In genomic region chr7:102836206-102836938, GRCh38 we compare ENCODE assay signal across 11 cellular contexts.
DNase-seq lines count a peak whose midpoint lies in the region; ATAC-seq, FAIRE-seq and TF ChIP-seq lines count a peak whose summit lies in the region.
"Had no signal": no experiment of that assay in that cellular context is flagged by ENCODE, and none has a peak within 500 bp of the region (broad histone marks: within the 10 kb centered on the region; RNA-seq: fewer than 3 reads in every experiment).

No MANE protein-coding gene starts in this region.

- H3K27me3 ChIP-seq in breast epithelium (no peaks in the 10 kb centered on the region), thoracic aorta (replicated peaks; ENCODE audit: insufficient read depth) (no peaks in the 10 kb centered on the region)
- H3K27me3 ChIP-seq: MG63, Peyer's patch had no signal

- H3K4me1 ChIP-seq in breast epithelium = no peaks in the 10 kb centered on the region
- H3K4me1 ChIP-seq in thoracic aorta (ENCODE audit: control insufficient read depth in 1 of 2, low read depth in 2 of 2) = peaks cover 9 to 14% of the 10 kb centered on the region in 2 donors
- H3K4me1 ChIP-seq: Peyer's patch had no signal

- peaks cover 6% of the 10 kb centered on the region for H3K36me3 Mint-ChIP-seq in MCF 10A (ENCODE audit: insufficient read depth, unreplicated experiment)
- peaks cover 7% of the 10 kb centered on the region for H3K36me3 Mint-ChIP-seq in activated T-helper 17 cell treated with anti-CD3 and anti-CD28 coated beads, Interleukin-2, amount 50 U/mL, for 72 hours (ENCODE audit: low read depth)

- peaks cover 17% of the 10 kb centered on the region for H3K4me1 Mint-ChIP-seq in MCF 10A (ENCODE audit: insufficient read depth, unreplicated experiment)
- peaks cover 5% of the 10 kb centered on the region for H3K4me1 Mint-ChIP-seq in activated T-helper 17 cell treated with anti-CD3 and anti-CD28 coated beads, Interleukin-2, amount 50 U/mL, for 72 hours

- ATAC-seq in activated T-helper 17 cell treated with anti-CD3 and anti-CD28 coated beads, Interleukin-2, amount 50 U/mL, for 72 hours (replicated peaks) = no peak
- ATAC-seq in thoracic aorta (ENCODE audit: insufficient number of reproducible peaks, low FRiP score, low read depth) = peak; percentile 65

- TF ChIP-seq CTCF in MCF 10A (IDR thresholded peaks at IDR 0.05; ENCODE audit: unreplicated experiment) (no peak), breast epithelium (IDR thresholded peaks at IDR 0.05) (no peak), thoracic aorta (IDR thresholded peaks at IDR 0.05) (no peak)

- H3K9me3 Mint-ChIP-seq in MCF 10A (ENCODE audit: unreplicated experiment) = no peaks in the 10 kb centered on the region
- H3K9me3 Mint-ChIP-seq in activated T-helper 17 cell treated with anti-CD3 and anti-CD28 coated beads, Interleukin-2, amount 50 U/mL, for 72 hours = no peaks in the 10 kb centered on the region

- no peaks in the 10 kb centered on the region for H3K36me3 ChIP-seq in breast epithelium
- no peaks in the 10 kb centered on the region for H3K36me3 ChIP-seq in thoracic aorta
- H3K36me3 ChIP-seq: MG63, Peyer's patch had no signal

- FAIRE-seq in GM12892 (lab: Jason Lieb, UNC) = no peak

- no peak overlapping the region for H3K27ac ChIP-seq in breast epithelium
- H3K27ac ChIP-seq in thoracic aorta = peak overlapping the region in 1 of 2 donors; percentile 27
- H3K27ac ChIP-seq: Peyer's patch had no signal

- no peaks in the 10 kb centered on the region for H3K27me3 Mint-ChIP-seq in MCF 10A (ENCODE audit: insufficient read depth, unreplicated experiment)
- no peaks in the 10 kb centered on the region for H3K27me3 Mint-ChIP-seq in activated T-helper 17 cell treated with anti-CD3 and anti-CD28 coated beads, Interleukin-2, amount 50 U/mL, for 72 hours

- no peak overlapping the region for H3K4me3 ChIP-seq in breast epithelium
- H3K4me3 ChIP-seq in thoracic aorta = no peak overlapping the region
- H3K4me3 ChIP-seq: MG63, Peyer's patch had no signal

- peak overlapping the region; percentile 4 for H3K27ac Mint-ChIP-seq in MCF 10A (ENCODE audit: low read depth, unreplicated experiment)
- peak overlapping the region; percentile 65 for H3K27ac Mint-ChIP-seq in activated T-helper 17 cell treated with anti-CD3 and anti-CD28 coated beads, Interleukin-2, amount 50 U/mL, for 72 hours

- no peak for TF ChIP-seq POLR2A in breast epithelium (IDR thresholded peaks at IDR 0.05)
- TF ChIP-seq POLR2A in GM12892 (IDR thresholded peaks at IDR 0.05; ENCODE audit: low read depth, low read length) = no peak

- H3K4me3 Mint-ChIP-seq in MCF 10A (ENCODE audit: unreplicated experiment) = no peak overlapping the region
- no peak overlapping the region for H3K4me3 Mint-ChIP-seq in activated T-helper 17 cell treated with anti-CD3 and anti-CD28 coated beads, Interleukin-2, amount 50 U/mL, for 72 hours

- intact Hi-C loops in MCF 10A (cut with micrococcal nuclease) = loop anchor here (5.0 kb wide), 1 partner anchor 36 kb away; no protein-coding TSS in a partner anchor
- intact Hi-C loops in breast epithelium (cut with DNase I; ENCODE audit: low total_unique reads) = no loop called here

- no peaks in the 10 kb centered on the region for H3K9me3 ChIP-seq in breast epithelium
- H3K9me3 ChIP-seq in thoracic aorta = no peaks in the 10 kb centered on the region
- H3K9me3 ChIP-seq: MG63, Peyer's patch had no signal

- DNase-seq in MCF 10A (ENCODE audit: unreplicated experiment) = peak; percentile 64
- no peak for DNase-seq in breast epithelium (ENCODE audit: low spot score in 2 of 2)
- DNase-seq in hepatic stellate cell (ENCODE audit: low spot score) = peak; percentile 61
- DNase-seq in thoracic aorta (ENCODE audit: low spot score) = no peak
- DNase-seq in NCI-H1417 (lab: John Stamatoyannopoulos, UW) = no peak
- no peak for DNase-seq in GM12892 (ENCODE audit: insufficient read length)
- no peak for DNase-seq in NCI-H2081 (lab: John Stamatoyannopoulos, UW)
- DNase-seq: activated CD4-positive, alpha-beta T cell treated with anti-CD3 and anti-CD28 coated beads, Interleukin-2, amount 50 U/mL, for 1 hour; Peyer's patch had no signal

- CTCF ChIA-PET in MCF 10A (lab: Yijun Ruan, JAX) = interaction anchor here (0.6 to 2.0 kb wide), 4 partner anchors 10 to 226 kb away, joined by 3 to 6 read pairs (median 4); no protein-coding TSS in a partner anchor

- POLR2A ChIA-PET in MCF 10A (lab: Yijun Ruan, JAX) = interaction anchor here (1.0 to 1.9 kb wide), 4 partner anchors 37 to 238 kb away, joined by 3 to 5 read pairs (median 4); no protein-coding TSS in a partner anchor

- no TSS peak for BruUV-seq in MCF 10A (replicated peaks; lab: Mats Ljungman, UMichigan)

Comparison
In these comparisons a context has a peak if more than half of its experiments do, and no peak if none do; other contexts are left out.
1. DNase-seq: peak in MCF 10A (single experiment) and hepatic stellate cell (single experiment); none in breast epithelium (0 of 2), thoracic aorta (single experiment), NCI-H1417 (0 of 3), GM12892 (single experiment) and NCI-H2081 (0 of 2).